In genomic region chr11:75526192-75526541, GRCh38 we compare ENCODE assay signal across 8 cellular contexts. TPM values are rescaled to one million over a fixed set of nuclear protein-coding genes. Genes with fewer than 3 reads are reported as not detected.
DNase-seq lines count a peak whose midpoint lies in the region; ATAC-seq, FAIRE-seq and TF ChIP-seq lines count a peak whose summit lies in the region.

No MANE protein-coding gene starts in this region.

- H3K27me3 ChIP-seq in HUES6 (ENCODE audit: control insufficient read depth, insufficient read depth, low read length) = peaks cover 27% of the 10 kb centered on the region
- H3K27me3 ChIP-seq in mammary epithelial cell (ENCODE audit: insufficient read depth, low read length) = no peaks in the 10 kb centered on the region
- peaks cover 27% of the 10 kb centered on the region for H3K27me3 ChIP-seq in mucosa of stomach (ENCODE audit: control insufficient read depth, insufficient read depth, low read length)

- no peaks in the 10 kb centered on the region for H3K79me2 ChIP-seq in mammary epithelial cell (ENCODE audit: insufficient read depth, low read length)

- dilution Hi-C loops in mammary epithelial cell (cut with HindIII; ENCODE audit: low sequenced_read_pairs) = no loop called here

- POLR2A ChIA-PET in A549 (lab: Yijun Ruan, JAX) = interaction anchor here (0.7 to 1.1 kb wide), 3 partner anchors 27 to 1112 kb away, joined by 4 to 5 read pairs (median 4); no protein-coding TSS in a partner anchor

- peaks cover 16% of the 10 kb centered on the region for H3K4me1 ChIP-seq in A549
- peaks cover 10% of the 10 kb centered on the region; the same call in 1 of the 2 replicates for H3K4me1 ChIP-seq in HUES6 (ENCODE audit: control insufficient read depth, insufficient read depth, low read length)
- H3K4me1 ChIP-seq in mammary epithelial cell (ENCODE audit: insufficient read depth, low read length) = peaks cover 10% of the 10 kb centered on the region
- H3K4me1 ChIP-seq in mucosa of stomach (ENCODE audit: control insufficient read depth, insufficient read depth, low read length) = peaks cover 10% of the 10 kb centered on the region

- no TSS peak for BruUV-seq in mammary epithelial cell (replicated peaks; lab: Mats Ljungman, UMichigan)

- peak overlapping the region; percentile 90 for H2AFZ ChIP-seq in mammary epithelial cell (ENCODE audit: low read depth, low read length)

- in situ Hi-C loops in mammary epithelial cell (cut with MboI; ENCODE audit: low sequenced_read_pairs in 2 of 2) = loop anchor here in 1 of 2 donors (25.0 kb wide), 1 partner anchor 239 kb away; no protein-coding TSS in a partner anchor

- 6% methylated on average over 9 of the region's 21 CpGs for WGBS in A549 (ENCODE audit: missing lambda C conversion rate)
- WGBS in mammary epithelial cell (ENCODE audit: low coverage, missing lambda C conversion rate) = no CpG with 5 or more reads among the region's 21 CpGs

- FAIRE-seq in A549 (lab: Jason Lieb, UNC) = no peak

- CTCF ChIA-PET in A549 (lab: Yijun Ruan, JAX) (interaction anchor here (0.6 to 17.4 kb wide), 13 partner anchors 11 to 186 kb away, joined by 3 to 432 read pairs (median 4); no protein-coding TSS in a partner anchor), mammary epithelial cell (lab: Charles Lee; ENCODE audit: low non-redundant PET) (interaction anchor here (0.6 kb wide), 1 partner anchor 23 kb away, joined by 3 read pairs; no protein-coding TSS in a partner anchor)

- peak overlapping the region; percentile 91 for H3K4me3 ChIP-seq in A549
- H3K4me3 ChIP-seq in HUES6 (ENCODE audit: low read depth, low read length) = peak overlapping the region; percentile 79
- peak overlapping the region; percentile 65 to 77 (median 75) for H3K4me3 ChIP-seq in mammary epithelial cell (replicated peaks in 1 of 3; ENCODE audit: insufficient read depth in 1 of 3, low read depth in 2 of 3, low read length in 3 of 3)
- H3K4me3 ChIP-seq in mucosa of stomach (ENCODE audit: low read length) = no peak overlapping the region

- TF ChIP-seq RAD21 in A549 (conservative IDR thresholded peaks at IDR 0.05 in 1 of 2, IDR thresholded peaks at IDR 0.05 in 1 of 2) = no peak

- TF ChIP-seq CTCF in A549 (IDR thresholded peaks at IDR 0.05) (no peak), mammary epithelial cell (conservative IDR thresholded peaks at IDR 0.05 in 1 of 2, IDR thresholded peaks at IDR 0.05 in 1 of 2; ENCODE audit: extremely low read depth in 1 of 2, insufficient read depth in 1 of 2, low read depth in 1 of 2, low read length in 2 of 2) (no peak)

- H3K4me2 ChIP-seq in A549 (peak overlapping the region; percentile 88), mammary epithelial cell (ENCODE audit: insufficient read depth, low read depth, low read length) (peak overlapping the region; percentile 100)

- no peaks in the 10 kb centered on the region for H4K20me1 ChIP-seq in mammary epithelial cell (ENCODE audit: insufficient read depth, low read length)

- H3K36me3 ChIP-seq in HUES6 (ENCODE audit: control insufficient read depth, insufficient read depth, low read length) (no peaks in the 10 kb centered on the region), mammary epithelial cell (ENCODE audit: insufficient read depth, low read length) (no peaks in the 10 kb centered on the region), mucosa of stomach (ENCODE audit: control insufficient read depth, insufficient read depth, low read length) (no peaks in the 10 kb centered on the region)

- H3K9ac ChIP-seq in HUES6 (ENCODE audit: low read length) = peak overlapping the region; percentile 77
- no peak overlapping the region for H3K9ac ChIP-seq in mammary epithelial cell (ENCODE audit: insufficient read depth, low read length)
- peak overlapping the region; percentile 41 for H3K9ac ChIP-seq in mucosa of stomach (ENCODE audit: low read length)

- TF ChIP-seq EP300 in A549 (IDR thresholded peaks at IDR 0.05) = no peak

- ATAC-seq in A549 (peak in 1 of 2 experiments; percentile 8; a peak in 3 of 6 replicates), GM18909 (IDR thresholded peaks at IDR 0.05; ENCODE audit: poor library complexity, unreplicated experiment) (no peak), HG03565 (IDR thresholded peaks at IDR 0.05; ENCODE audit: unreplicated experiment) (no peak)

- intact Hi-C loops in mammary epithelial cell (cut with micrococcal nuclease) = loop anchor here (1.0 kb wide), 1 partner anchor 81 kb away; no protein-coding TSS in a partner anchor

- TF ChIP-seq POLR2A in A549 (IDR thresholded peaks at IDR 0.05; ENCODE audit: low read length) = no peak

- DNase-seq in A549 (ENCODE audit: low read depth in 1 of 2, low spot score in 1 of 2) (no peak), mammary epithelial cell (no peak), OCI-M2 (lab: John Stamatoyannopoulos, UW; ENCODE audit: unreplicated experiment) (no peak), NCI-H2196 (lab: John Stamatoyannopoulos, UW; ENCODE audit: unreplicated experiment) (no peak)

- H3K9me3 ChIP-seq in A549 (no peaks in the 10 kb centered on the region), HUES6 (ENCODE audit: control insufficient read depth, insufficient read depth, low read depth, low read length) (no peaks in the 10 kb centered on the region), mammary epithelial cell (replicated peaks; ENCODE audit: insufficient read depth, low read length) (no peaks in the 10 kb centered on the region), mucosa of stomach (ENCODE audit: control insufficient read depth, low read length) (no peaks in the 10 kb centered on the region)

- peak overlapping the region; percentile 95 for H3K27ac ChIP-seq in A549
- H3K27ac ChIP-seq in HUES6 (ENCODE audit: low read depth, low read length) = no peak overlapping the region
- H3K27ac ChIP-seq in mammary epithelial cell (ENCODE audit: insufficient read depth, low read depth, low read length) = no peak overlapping the region

TF ChIP-seq in A549, 52 proteins besides CTCF, POLR2A, EP300 and RAD21:
- TF ChIP-seq CBX2 (IDR thresholded peaks at IDR 0.05; ENCODE audit: borderline replicate concordance, low read depth) (no peak), FOSL2 (IDR thresholded peaks at IDR 0.05) (no peak), FOSL2 (CRISPR knock-in tag; IDR thresholded peaks at IDR 0.05) (no peak), CHD4 (IDR thresholded peaks at IDR 0.05; ENCODE audit: borderline replicate concordance) (no peak), NFE2L2 (conservative IDR thresholded peaks at IDR 0.05; ENCODE audit: low read length) (no peak), JUNB (IDR thresholded peaks at IDR 0.05) (no peak), CEBPB (IDR thresholded peaks at IDR 0.05) (no peak), ZFP36 (IDR thresholded peaks at IDR 0.05; ENCODE audit: borderline replicate concordance, partially characterized antibody) (no peak), EHMT2 (IDR thresholded peaks at IDR 0.05; ENCODE audit: low read depth) (no peak), MYC (IDR thresholded peaks at IDR 0.05; ENCODE audit: borderline replicate concordance, low read length) (no peak), GATA3 (IDR thresholded peaks at IDR 0.05; ENCODE audit: borderline replicate concordance) (no peak), SREBF2 (IDR thresholded peaks at IDR 0.05) (no peak), HES2 (IDR thresholded peaks at IDR 0.05) (no peak)

RNA-seq across cellular contexts. Expression of gene GDPD5, which starts 0.4 kb away (rescaled TPM):
- polyA plus RNA-seq in A549 (2011; rRNA removed) = 3.9 and 4.7 TPM in 2 replicates
- polyA plus RNA-seq in A549 (2012; cell fraction: cytosol; rRNA removed) = 4.5 and 7.7 TPM in 2 replicates
- polyA plus RNA-seq in A549 (2012; cell fraction: nucleus; rRNA removed) = 27.2 and 29.2 TPM in 2 replicates
- polyA plus RNA-seq in A549 (2017; fragmentation: RNase III; extraction: RNeasy Plus Mini Kit Qiagen cat#74134 plus additional on column Dnase treatment) = 5.8 to 7.9 TPM (median 5.9 TPM) in 3 replicates
- polyA minus RNA-seq in A549 (2011; rRNA and poly(A)+ RNA removed) = 8.3 and 14.5 TPM in 2 replicates
- total RNA-seq in mammary epithelial cell = 10 to 100 TPM in 1 of 2 donors, 1 to 10 TPM in 1; 9.5 to 13.3 TPM
- 4.4 TPM for polyA plus RNA-seq in mammary epithelial cell
- polyA minus RNA-seq in mammary epithelial cell = 5.9 TPM

RNA-seq across cellular contexts. Expression of gene SERPINH1, which starts 35.9 kb away (rescaled TPM):
- 70.7 and 79.3 TPM in 2 replicates for polyA plus RNA-seq in A549 (2011; rRNA removed)
- 113 and 144 TPM in 2 replicates for polyA plus RNA-seq in A549 (2012; cell fraction: cytosol; rRNA removed)
- polyA plus RNA-seq in A549 (2012; cell fraction: nucleus; rRNA removed) = 212 and 377 TPM in 2 replicates
- 151 to 162 TPM (median 151 TPM) in 3 replicates for polyA plus RNA-seq in A549 (2017; fragmentation: RNase III; extraction: RNeasy Plus Mini Kit Qiagen cat#74134 plus additional on column Dnase treatment)
- 48.4 and 51.1 TPM in 2 replicates for polyA minus RNA-seq in A549 (2011; rRNA and poly(A)+ RNA removed)
- total RNA-seq in mammary epithelial cell = 100 to 1,000 TPM in 1 of 2 donors, 10 to 100 TPM in 1; 32.5 to 519 TPM
- polyA plus RNA-seq in mammary epithelial cell = 136 TPM
- polyA minus RNA-seq in mammary epithelial cell = 118 TPM

Comparison
In these comparisons a context has a peak if more than half of its experiments do, and no peak if none do; other contexts are left out.
1. H3K27ac ChIP-seq: peak in A549 (2 of 2); none in HUES6 (single experiment) and mammary epithelial cell (single experiment).